ENCODE assay signal across 21 cellular contexts in genomic region chr4:92580816-92581215, GRCh38.
DNase-seq lines count a peak whose midpoint lies in the region; TF ChIP-seq lines count a peak whose summit lies in the region.
"Had no signal": no experiment of that assay in that cellular context is flagged by ENCODE, and none has a peak within 500 bp of the region (broad histone marks: within the 10 kb centered on the region; RNA-seq: fewer than 3 reads in every experiment).

No MANE protein-coding gene starts in this region.

- TF ChIP-seq EP300 in sigmoid colon (IDR thresholded peaks at IDR 0.05): no peak

- H3K27ac Mint-ChIP-seq in CD4-positive, alpha-beta memory T cell: no peak overlapping the region
- H3K27ac Mint-ChIP-seq: CD14-positive monocyte; CD8-positive, alpha-beta T cell had no signal

- H3K9me3 Mint-ChIP-seq in CD4-positive, alpha-beta memory T cell: peaks cover 0 to 13% (median 8%) of the 10 kb centered on the region in 8 donors

- no peaks in the 10 kb centered on the region for H3K36me3 Mint-ChIP-seq in CD4-positive, alpha-beta memory T cell
- H3K36me3 Mint-ChIP-seq: CD14-positive monocyte; CD8-positive, alpha-beta T cell had no signal

- CTCF ChIA-PET in CD4-positive, alpha-beta memory T cell (lab: Charles Lee; ENCODE audit: partially characterized antibody): no interaction called here

- 62 to 79% methylated on average over 1 of the region's 1 CpG for WGBS in sigmoid colon, 2 donors

- no peaks in the 10 kb centered on the region for H3K27me3 ChIP-seq in sigmoid colon
- no peaks in the 10 kb centered on the region for H3K27me3 ChIP-seq in CD4-positive, alpha-beta memory T cell (ENCODE audit: insufficient read depth, low read length)
- H3K27me3 ChIP-seq: BLaER1 had no signal

- no peak for TF ChIP-seq CTCF in sigmoid colon (IDR thresholded peaks at IDR 0.05)

- no peak overlapping the region for H3K4me3 Mint-ChIP-seq in CD4-positive, alpha-beta memory T cell
- H3K4me3 Mint-ChIP-seq: CD14-positive monocyte; CD8-positive, alpha-beta T cell had no signal

- H3K36me3 ChIP-seq in sigmoid colon: no peaks in the 10 kb centered on the region
- no peaks in the 10 kb centered on the region for H3K36me3 ChIP-seq in CD4-positive, alpha-beta memory T cell (ENCODE audit: insufficient read depth, low read length)
- H3K36me3 ChIP-seq: BLaER1 had no signal

- H3K9me3 ChIP-seq in sigmoid colon: no peaks in the 10 kb centered on the region
- no peaks in the 10 kb centered on the region for H3K9me3 ChIP-seq in CD4-positive, alpha-beta memory T cell (ENCODE audit: control insufficient read depth in 1 of 2, low read length in 2 of 2)
- H3K9me3 ChIP-seq: A549, BLaER1 had no signal

- intact Hi-C loops in sigmoid colon (cut with DNase I): no loop called here
- intact Hi-C loops in CD4-positive, alpha-beta memory T cell (cut with micrococcal nuclease): no loop called here

- no peaks in the 10 kb centered on the region for H3K27me3 Mint-ChIP-seq in CD4-positive, alpha-beta memory T cell

- H3K27ac ChIP-seq in cingulate gyrus (ENCODE audit: low read depth, low read length): peak overlapping the region; percentile 94
- H3K27ac ChIP-seq in temporal lobe (ENCODE audit: low read depth, low read length): peak overlapping the region; percentile 97
- no peak overlapping the region for H3K27ac ChIP-seq in sigmoid colon
- H3K27ac ChIP-seq in CD4-positive, alpha-beta memory T cell (ENCODE audit: low read depth, low read length): no peak overlapping the region
- H3K27ac ChIP-seq: 22Rv1, A549, BLaER1, HL-60 had no signal

- no peaks in the 10 kb centered on the region for H3K4me1 ChIP-seq in sigmoid colon
- H3K4me1 ChIP-seq in CD4-positive, alpha-beta memory T cell (ENCODE audit: insufficient read depth, low read length): no peaks in the 10 kb centered on the region
- H3K4me1 ChIP-seq: A549, BLaER1 had no signal

- no peak for TF ChIP-seq POLR2A in sigmoid colon (IDR thresholded peaks at IDR 0.05)

- DNase-seq in Ammon's horn (ENCODE audit: low spot score) (peak; percentile 20), midbrain (lab: John Stamatoyannopoulos, UW) (peak; percentile 48), sigmoid colon (no peak)
- no peak for DNase-seq in activated CD4-positive, alpha-beta T cell treated with anti-CD3 and anti-CD28 coated beads, Interleukin-2, amount 50 U/mL, for 1 hour
- DNase-seq in CD4-positive, alpha-beta memory T cell: no peak
- DNase-seq: AML-193; Calu3; CD8-positive, alpha-beta T cell; DND-41; EL; HCEC 1CT; IMR-90 had no signal

- no peaks in the 10 kb centered on the region for H3K4me1 Mint-ChIP-seq in CD4-positive, alpha-beta memory T cell
- H3K4me1 Mint-ChIP-seq: CD14-positive monocyte had no signal

- no peak overlapping the region for H3K4me3 ChIP-seq in sigmoid colon
- no peak overlapping the region for H3K4me3 ChIP-seq in CD4-positive, alpha-beta memory T cell (ENCODE audit: low read length in 2 of 2)
- H3K4me3 ChIP-seq: A549, BLaER1, GM12878, K562 had no signal

- POLR2A ChIA-PET in CD4-positive, alpha-beta memory T cell (lab: Charles Lee; ENCODE audit: partially characterized antibody): no interaction called here

Comparison
In these comparisons a context has a peak if more than half of its experiments do, and no peak if none do; other contexts are left out.
1. DNase-seq: peak in Ammon's horn (single experiment) and midbrain (single experiment); none in sigmoid colon (single experiment), activated CD4-positive, alpha-beta T cell treated with anti-CD3 and anti-CD28 coated beads, Interleukin-2, amount 50 U/mL, for 1 hour (single experiment) and CD4-positive, alpha-beta memory T cell (0 of 5).
2. H3K27ac ChIP-seq: peak in cingulate gyrus (single experiment) and temporal lobe (single experiment); none in sigmoid colon (0 of 4) and CD4-positive, alpha-beta memory T cell (single experiment).